In the genomic region with DNA sequence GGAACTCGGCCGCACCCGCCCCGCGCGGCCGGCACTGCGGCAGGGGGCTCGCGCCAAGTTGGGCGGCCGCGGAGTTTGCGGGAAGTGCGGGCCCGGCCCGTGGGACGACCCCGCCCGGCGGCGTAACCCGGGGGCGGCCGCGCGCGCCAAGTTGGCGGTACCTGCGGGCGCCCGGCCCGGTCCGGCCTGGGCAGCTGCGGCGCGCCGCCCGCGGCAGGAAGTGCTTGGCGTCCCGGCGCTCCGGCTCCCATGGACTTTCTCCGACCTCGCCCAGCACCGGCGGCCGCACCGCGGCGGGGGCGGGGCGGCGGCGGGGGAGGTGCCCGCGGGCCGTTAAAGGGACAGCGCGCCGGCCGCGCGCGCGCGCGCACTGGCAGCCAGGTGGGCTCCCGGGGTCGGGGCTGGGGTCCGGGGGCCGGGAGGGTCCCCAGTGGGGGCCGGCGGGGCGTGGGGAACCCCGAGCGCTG, we compare ENCODE assay signal across 8 cellular contexts. TPM values are rescaled to one million over a fixed set of nuclear protein-coding genes. Genes with fewer than 3 reads are reported as not detected.
A peak's percentile ranks its signal among the peaks of the same experiment; 100 is the strongest.
DNase-seq lines count a peak whose midpoint lies in the region; ATAC-seq and TF ChIP-seq lines count a peak whose summit lies in the region.

A gene with protein sequence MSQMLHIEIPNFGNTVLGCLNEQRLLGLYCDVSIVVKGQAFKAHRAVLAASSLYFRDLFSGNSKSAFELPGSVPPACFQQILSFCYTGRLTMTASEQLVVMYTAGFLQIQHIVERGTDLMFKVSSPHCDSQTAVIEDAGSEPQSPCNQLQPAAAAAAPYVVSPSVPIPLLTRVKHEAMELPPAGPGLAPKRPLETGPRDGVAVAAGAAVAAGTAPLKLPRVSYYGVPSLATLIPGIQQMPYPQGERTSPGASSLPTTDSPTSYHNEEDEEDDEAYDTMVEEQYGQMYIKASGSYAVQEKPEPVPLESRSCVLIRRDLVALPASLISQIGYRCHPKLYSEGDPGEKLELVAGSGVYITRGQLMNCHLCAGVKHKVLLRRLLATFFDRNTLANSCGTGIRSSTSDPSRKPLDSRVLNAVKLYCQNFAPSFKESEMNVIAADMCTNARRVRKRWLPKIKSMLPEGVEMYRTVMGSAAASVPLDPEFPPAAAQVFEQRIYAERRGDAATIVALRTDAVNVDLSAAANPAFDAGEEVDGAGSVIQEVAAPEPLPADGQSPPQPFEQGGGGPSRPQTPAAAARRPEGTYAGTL (minus strand): TSS at position 262 of the 467 bp plus-strand sequence. CDS start 44,768 bp downstream, outside the sequence.

- peak within 1 kb of the TSS; percentile 52 for H3K27ac ChIP-seq in C4-2B
- H3K27ac ChIP-seq in MM.1S (ENCODE audit: low read length), result no peak within 1 kb of the TSS

- no peak for TF ChIP-seq POLR2A in erythroblast (IDR thresholded peaks at IDR 0.05; ENCODE audit: low read length)

- no peaks in the 10 kb centered on the region for H3K36me3 Mint-ChIP-seq in WTC11

- H3K9ac ChIP-seq in mucosa of stomach (ENCODE audit: low read length) (peak within 1 kb of the TSS; percentile 76), MM.1S (ENCODE audit: low read length) (no peak within 1 kb of the TSS)

- CTCF ChIA-PET in WTC11 (lab: Charles Lee), result interaction anchor here (0.7 to 3.7 kb wide), 12 partner anchors 9 to 127 kb away, joined by 3 to 22 read pairs (median 4); no protein-coding TSS in a partner anchor

- H3K9me3 ChIP-seq in mucosa of stomach (ENCODE audit: control insufficient read depth, low read length), result no peaks in the 10 kb centered on the region
- no peaks in the 10 kb centered on the region for H3K9me3 ChIP-seq in MM.1S (replicated peaks; ENCODE audit: insufficient read depth, low read length)

- H2AFZ ChIP-seq in MM.1S (ENCODE audit: low read length), result no peak within 1 kb of the TSS

- POLR2A ChIA-PET in WTC11 (lab: Charles Lee), result interaction anchor here (0.6 to 1.4 kb wide), 3 partner anchors 9 to 38 kb away, joined by 3 to 4 read pairs (median 3); no protein-coding TSS in a partner anchor

- H3K27me3 ChIP-seq in mucosa of stomach (ENCODE audit: control insufficient read depth, insufficient read depth, low read length), result peaks cover 15% of the 10 kb centered on the region
- H3K27me3 ChIP-seq in MM.1S (replicated peaks; ENCODE audit: insufficient read depth, low read length), result peaks cover 83% of the 10 kb centered on the region

- DNase-seq in HT-29 (ENCODE audit: low spot score), result peak; percentile 71
- peak; percentile 49 for DNase-seq in WTC11 (ENCODE audit: low spot score)
- DNase-seq in erythroblast (lab: John Stamatoyannopoulos, UW), result peak; percentile 65 to 75
- DNase-seq in ureter (ENCODE audit: low spot score), result no peak
- DNase-seq in MM.1S, result no peak

- no peaks in the 10 kb centered on the region for H3K9me3 Mint-ChIP-seq in WTC11

- no peaks in the 10 kb centered on the region for H4K20me1 ChIP-seq in MM.1S (ENCODE audit: insufficient read depth, low read length)

- peak; percentile 23 for ATAC-seq in WTC11
- no peak for ATAC-seq in HG02759 (IDR thresholded peaks at IDR 0.05; ENCODE audit: unreplicated experiment)

- H3K4me1 ChIP-seq in mucosa of stomach (ENCODE audit: control insufficient read depth, insufficient read depth, low read length) (peaks cover 30% of the 10 kb centered on the region), MM.1S (ENCODE audit: low read length) (no peaks in the 10 kb centered on the region)

- H3K4me1 Mint-ChIP-seq in WTC11, result peaks cover 27% of the 10 kb centered on the region

- peak within 1 kb of the TSS; percentile 63 for H3K4me3 Mint-ChIP-seq in WTC11

- H3K4me3 ChIP-seq in mucosa of stomach (ENCODE audit: low read length), result peak within 1 kb of the TSS; percentile 56
- no peak within 1 kb of the TSS for H3K4me3 ChIP-seq in MM.1S (ENCODE audit: low read length)

- no peak for TF ChIP-seq CTCF in C4-2B (conservative IDR thresholded peaks at IDR 0.05)
- TF ChIP-seq CTCF in WTC11 (IDR thresholded peaks at IDR 0.05), result no peak
- TF ChIP-seq CTCF in MM.1S (IDR thresholded peaks at IDR 0.05; ENCODE audit: low read length), result no peak

- peaks cover 43% of the 10 kb centered on the region for H3K27me3 Mint-ChIP-seq in WTC11 (ENCODE audit: low read depth)

- no peaks in the 10 kb centered on the region for H3K36me3 ChIP-seq in mucosa of stomach (ENCODE audit: control insufficient read depth, insufficient read depth, low read length)
- H3K36me3 ChIP-seq in MM.1S (replicated peaks; ENCODE audit: insufficient read depth, low read length), result no peaks in the 10 kb centered on the region

- H3K79me2 ChIP-seq in MM.1S (ENCODE audit: low read length), result no peaks in the 10 kb centered on the region

- H3K9me2 ChIP-seq in MM.1S (replicated peaks; ENCODE audit: insufficient read depth, low read length), result no peaks in the 10 kb centered on the region

- no peak within 1 kb of the TSS for H3K4me2 ChIP-seq in MM.1S (ENCODE audit: low read depth, low read length)

- no peak within 1 kb of the TSS for H3K27ac Mint-ChIP-seq in WTC11

- no peaks in the 10 kb centered on the region for H3F3A ChIP-seq in MM.1S (ENCODE audit: insufficient read depth, low read length)

TF ChIP-seq in WTC11, 78 proteins besides CTCF, POLR2A, EP300 and RAD21:
- TF ChIP-seq, protein P1, sequence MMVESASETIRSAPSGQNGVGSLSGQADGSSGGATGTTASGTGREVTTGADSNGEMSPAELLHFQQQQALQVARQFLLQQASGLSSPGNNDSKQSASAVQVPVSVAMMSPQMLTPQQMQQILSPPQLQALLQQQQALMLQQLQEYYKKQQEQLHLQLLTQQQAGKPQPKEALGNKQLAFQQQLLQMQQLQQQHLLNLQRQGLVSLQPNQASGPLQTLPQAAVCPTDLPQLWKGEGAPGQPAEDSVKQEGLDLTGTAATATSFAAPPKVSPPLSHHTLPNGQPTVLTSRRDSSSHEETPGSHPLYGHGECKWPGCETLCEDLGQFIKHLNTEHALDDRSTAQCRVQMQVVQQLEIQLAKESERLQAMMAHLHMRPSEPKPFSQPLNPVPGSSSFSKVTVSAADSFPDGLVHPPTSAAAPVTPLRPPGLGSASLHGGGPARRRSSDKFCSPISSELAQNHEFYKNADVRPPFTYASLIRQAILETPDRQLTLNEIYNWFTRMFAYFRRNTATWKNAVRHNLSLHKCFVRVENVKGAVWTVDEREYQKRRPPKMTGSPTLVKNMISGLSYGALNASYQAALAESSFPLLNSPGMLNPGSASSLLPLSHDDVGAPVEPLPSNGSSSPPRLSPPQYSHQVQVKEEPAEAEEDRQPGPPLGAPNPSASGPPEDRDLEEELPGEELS (CRISPR knock-in tag; IDR thresholded peaks at IDR 0.05), result 0 out of 2 replicates have a peak, but pooled peaks have one; percentile 13
- no peak for TF ChIP-seq NR1H2 (CRISPR knock-in tag; IDR thresholded peaks at IDR 0.05)

RNA-seq across cellular contexts. Expression of the gene that starts here (rescaled TPM):
- 32.6 and 38.1 TPM in 2 replicates for total RNA-seq in HT-29 (2014; rRNA removed; shearing (Covaris generic))
- total RNA-seq in WTC11 (2021), result 14.1 to 17.1 TPM (median 14.5 TPM) in 3 replicates
- total RNA-seq in ureter, result 36.0 TPM

Comparison
In these comparisons a context has a peak if more than half of its experiments do, and no peak if none do; other contexts are left out.
1. DNase-seq: peak in HT-29 (single experiment), WTC11 (single experiment) and erythroblast (2 of 2); none in ureter (single experiment) and MM.1S (single experiment).